ENCODE assay signal across 26 cellular contexts in the genomic region with DNA sequence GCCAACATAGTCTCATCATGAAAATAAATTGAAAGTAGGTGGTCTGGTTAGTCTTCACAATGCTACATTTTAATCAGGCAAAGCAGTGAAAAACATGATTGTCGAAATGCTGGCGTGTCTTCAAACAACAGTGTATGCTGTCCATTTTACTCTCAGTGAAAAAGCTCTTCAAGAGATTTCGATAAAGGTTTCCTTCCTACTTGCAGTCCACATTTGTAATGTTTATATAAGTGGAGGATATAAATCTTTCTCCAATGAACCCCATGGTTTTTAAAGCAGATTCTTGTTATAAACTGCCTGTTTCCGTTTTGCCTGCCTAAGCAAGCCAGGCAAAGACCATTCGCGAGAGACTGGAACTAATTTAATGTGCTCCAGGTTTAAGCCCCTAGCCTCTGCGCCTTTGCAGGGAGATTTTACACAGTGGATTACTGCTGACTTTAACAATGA.
A peak's percentile ranks its signal among the peaks of the same experiment; 100 is the strongest.
DNase-seq lines count a peak whose midpoint lies in the region; ATAC-seq, FAIRE-seq and TF ChIP-seq lines count a peak whose summit lies in the region.
"Had no signal": no experiment of that assay in that cellular context is flagged by ENCODE, and none has a peak within 500 bp of the region (broad histone marks: within the 10 kb centered on the region; RNA-seq: fewer than 3 reads in every experiment).

No MANE protein-coding gene starts in this region.

- TF ChIP-seq CTCF in fibroblast of mammary gland (conservative IDR thresholded peaks at IDR 0.05; ENCODE audit: control insufficient read depth, insufficient read depth, low read depth, low read length) (no peak), osteoblast (IDR thresholded peaks at IDR 0.05; ENCODE audit: extremely low read depth, low read depth, low read length) (no peak), natural killer cell (IDR thresholded peaks at IDR 0.05) (no peak)

- intact Hi-C loops in natural killer cell (cut with micrococcal nuclease): no loop called here

- H2AFZ ChIP-seq in osteoblast (ENCODE audit: low read length): no peak overlapping the region

- H3K4me2 ChIP-seq in osteoblast (ENCODE audit: insufficient read depth, low read length): peak overlapping the region; percentile 83

- FAIRE-seq in TTC549 (lab: Jason Lieb, UNC): peak; percentile 47

- no peaks in the 10 kb centered on the region for H3K9me3 Mint-ChIP-seq in natural killer cell
- H3K9me3 Mint-ChIP-seq: activated naive CD8-positive, alpha-beta T cell treated with anti-CD3 and anti-CD28 coated beads, Interleukin-2, amount 50 U/mL, for 24 hours; activated T-helper 2 cell treated with anti-CD3 and anti-CD28 coated beads, Interferon-gamma antibody, Interleukin-2, Interleukin-4, amounts not matched to agents 10 μg/mL and 5 μg/mL and 100 μg/mL, durations not matched to agents 14 hours and 24 hours and 36 hours; CD8-positive, alpha-beta memory T cell; stimulated activated naive CD8-positive, alpha-beta T cell treated with anti-CD3 and anti-CD28 coated beads, Interleukin-15, Interleukin-2, amounts not matched to agents 100 ng/mL and 50 ng/mL, for 24 hours; T-helper 1 cell treated with Interleukin-12 subunit alpha and Interleukin-12 subunit beta and Interleukin-4 antibody, amounts not matched to agents 30 μg/mL and 1 μg/mL, for 36 hours had no signal

- H3K36me3 Mint-ChIP-seq in natural killer cell: no peaks in the 10 kb centered on the region
- H3K36me3 Mint-ChIP-seq: CD8-positive, alpha-beta memory T cell had no signal

- H3K36me3 ChIP-seq in osteoblast (ENCODE audit: insufficient read depth, low read length): no peaks in the 10 kb centered on the region
- H3K36me3 ChIP-seq: right lobe of liver, upper lobe of right lung had no signal

- H3K4me1 ChIP-seq in osteoblast (ENCODE audit: insufficient read depth, low read length): peaks cover 41% of the 10 kb centered on the region
- H3K4me1 ChIP-seq: foreskin keratinocyte, right lobe of liver, upper lobe of right lung had no signal

- no peaks in the 10 kb centered on the region for H3K27me3 ChIP-seq in osteoblast (ENCODE audit: insufficient read depth, low read length)
- H3K27me3 ChIP-seq: foreskin keratinocyte, right lobe of liver, upper lobe of right lung had no signal

- H3K27ac Mint-ChIP-seq in natural killer cell: no peak overlapping the region
- H3K27ac Mint-ChIP-seq: activated naive CD8-positive, alpha-beta T cell treated with anti-CD3 and anti-CD28 coated beads, Interleukin-2, amount 50 U/mL, for 24 hours; activated T-helper 2 cell treated with anti-CD3 and anti-CD28 coated beads, Interferon-gamma antibody, Interleukin-2, Interleukin-4, amounts not matched to agents 10 μg/mL and 5 μg/mL and 100 μg/mL, durations not matched to agents 14 hours and 24 hours and 36 hours; CD8-positive, alpha-beta memory T cell; stimulated activated naive CD8-positive, alpha-beta T cell treated with anti-CD3 and anti-CD28 coated beads, Interleukin-15, Interleukin-2, amounts not matched to agents 100 ng/mL and 50 ng/mL, for 24 hours; T-helper 1 cell treated with Interleukin-12 subunit alpha and Interleukin-12 subunit beta and Interleukin-4 antibody, amounts not matched to agents 30 μg/mL and 1 μg/mL, for 36 hours had no signal

- no peaks in the 10 kb centered on the region for H4K20me1 ChIP-seq in osteoblast (ENCODE audit: insufficient read depth, low read length)

- no peaks in the 10 kb centered on the region for H3K27me3 Mint-ChIP-seq in natural killer cell (ENCODE audit: low read depth in 2 of 2)
- H3K27me3 Mint-ChIP-seq: activated naive CD8-positive, alpha-beta T cell treated with anti-CD3 and anti-CD28 coated beads, Interleukin-2, amount 50 U/mL, for 24 hours; CD8-positive, alpha-beta memory T cell; stimulated activated naive CD8-positive, alpha-beta T cell treated with anti-CD3 and anti-CD28 coated beads, Interleukin-15, Interleukin-2, amounts not matched to agents 100 ng/mL and 50 ng/mL, for 24 hours had no signal

- ATAC-seq in natural killer cell (no peak), HG03565 (IDR thresholded peaks at IDR 0.05; ENCODE audit: unreplicated experiment) (no peak), HG02870 (IDR thresholded peaks at IDR 0.05; ENCODE audit: unreplicated experiment) (no peak)
- ATAC-seq: activated naive CD8-positive, alpha-beta T cell treated with anti-CD3 and anti-CD28 coated beads, Interleukin-2, amount 50 U/mL, for 24 hours; foreskin keratinocyte; left cardiac atrium; upper lobe of right lung had no signal

- peaks cover 26% of the 10 kb centered on the region for H3K79me2 ChIP-seq in osteoblast (ENCODE audit: insufficient read depth, low read length)

- DNase-seq in EH (ENCODE audit: low read depth) (peak; percentile 55), fibroblast of mammary gland (ENCODE audit: low read depth) (peak; percentile 17), osteoblast (ENCODE audit: insufficient read length, low spot score, missing footprints) (no peak), NCI-H526 treated with DMSO at 0.1 percent for 48 hours (lab: John Stamatoyannopoulos, UW) (no peak), natural killer cell (no peak)
- DNase-seq: activated CD4-positive, CD25-positive, alpha-beta regulatory T cell treated with anti-CD3 and anti-CD28 coated beads, Interleukin-2, amount 50 U/mL, for 72 hours; activated naive CD8-positive, alpha-beta T cell treated with anti-CD3 and anti-CD28 coated beads, Interleukin-2, amount 50 U/mL, for 24 hours; caudate nucleus; CD8-positive, alpha-beta memory T cell; DND-41; effector CD4-positive, alpha-beta T cell; foreskin keratinocyte; H7; left cardiac atrium; NCI-H1930; NCI-H446; nucleus accumbens; right lobe of liver; Right ventricle myocardium superior; upper lobe of right lung had no signal

- H3K4me3 ChIP-seq in fibroblast of mammary gland (ENCODE audit: control insufficient read depth, low read depth, low read length) (no peak overlapping the region), osteoblast (ENCODE audit: insufficient read depth, low read length) (peak overlapping the region; percentile 50)
- H3K4me3 ChIP-seq: right lobe of liver, upper lobe of right lung had no signal

- no peak overlapping the region for H3K4me3 Mint-ChIP-seq in natural killer cell
- H3K4me3 Mint-ChIP-seq: activated naive CD8-positive, alpha-beta T cell treated with anti-CD3 and anti-CD28 coated beads, Interleukin-2, amount 50 U/mL, for 24 hours; CD8-positive, alpha-beta memory T cell; stimulated activated naive CD8-positive, alpha-beta T cell treated with anti-CD3 and anti-CD28 coated beads, Interleukin-15, Interleukin-2, amounts not matched to agents 100 ng/mL and 50 ng/mL, for 24 hours; T-helper 1 cell treated with Interleukin-12 subunit alpha and Interleukin-12 subunit beta and Interleukin-4 antibody, amounts not matched to agents 30 μg/mL and 1 μg/mL, for 36 hours had no signal

- H3K9me3 ChIP-seq in osteoblast (ENCODE audit: low read depth, low read length): no peaks in the 10 kb centered on the region
- H3K9me3 ChIP-seq: right lobe of liver, upper lobe of right lung had no signal

- no peaks in the 10 kb centered on the region for H3K4me1 Mint-ChIP-seq in natural killer cell
- H3K4me1 Mint-ChIP-seq: activated naive CD8-positive, alpha-beta T cell treated with anti-CD3 and anti-CD28 coated beads, Interleukin-2, amount 50 U/mL, for 24 hours; CD8-positive, alpha-beta memory T cell had no signal

- peak overlapping the region; percentile 71 for H3K27ac ChIP-seq in osteoblast (ENCODE audit: low read depth, low read length)
- H3K27ac ChIP-seq: foreskin keratinocyte, right lobe of liver, upper lobe of right lung had no signal

Comparison
In these comparisons a context has a peak if more than half of its experiments do, and no peak if none do; other contexts are left out.
1. DNase-seq: peak in EH (single experiment) and fibroblast of mammary gland (single experiment); none in osteoblast (single experiment), NCI-H526 treated with DMSO at 0.1 percent for 48 hours (single experiment) and natural killer cell (single experiment).